Comparison of ENCODE assay signal across 8 cellular contexts in genomic region chr17:53319947-53320346, GRCh38.
"Had no signal": no experiment of that assay in that cellular context is flagged by ENCODE, and none has a peak within 500 bp of the region (broad histone marks: within the 10 kb centered on the region; RNA-seq: fewer than 3 reads in every experiment).

No MANE protein-coding gene starts in this region.

- DNase-seq: GDM1, GF-D8 had no signal

- H3K4me3 ChIP-seq: GM12878 had no signal

- ATAC-seq: GM12878 had no signal

- FAIRE-seq: G401.6, GM12878, GM12891, GM12892, GM18507, GM19239 had no signal
